18 cellular contexts compared by ENCODE assay signal in genomic region chr19:39837978-39838377, GRCh38. TPM values are rescaled to one million over a fixed set of nuclear protein-coding genes. Genes with fewer than 3 reads are reported as not detected.
DNase-seq lines count a peak whose midpoint lies in the region; ATAC-seq and TF ChIP-seq lines count a peak whose summit lies in the region.
"Had no signal": no experiment of that assay in that cellular context is flagged by ENCODE, and none has a peak within 500 bp of the region (broad histone marks: within the 10 kb centered on the region; RNA-seq: fewer than 3 reads in every experiment).

No MANE protein-coding gene starts in this region.

- TF ChIP-seq CTCF in chondrocyte (IDR thresholded peaks at IDR 0.05): no peak

- H3K36me3 ChIP-seq in CD4-positive, alpha-beta memory T cell (ENCODE audit: insufficient read depth, low read length): peaks cover 39% of the 10 kb centered on the region

- H3K9me3 ChIP-seq in CD4-positive, alpha-beta memory T cell (ENCODE audit: control insufficient read depth in 1 of 2, low read length in 2 of 2): no peaks in the 10 kb centered on the region
- H3K9me3 ChIP-seq: Caco-2 had no signal

- peaks cover 28% of the 10 kb centered on the region for H3K4me1 Mint-ChIP-seq in activated T-cell treated with anti-CD3 and anti-CD28 coated beads, Interleukin-2, amount 50 U/mL, for 72 hours (ENCODE audit: low read depth)
- H3K4me1 Mint-ChIP-seq in activated T-cell treated with anti-CD3 and anti-CD28 coated beads, Interleukin-2, amount 50 U/mL, for 4 hours (ENCODE audit: low read depth): peaks cover 31% of the 10 kb centered on the region
- H3K4me1 Mint-ChIP-seq in stimulated activated naive CD8-positive, alpha-beta T cell treated with anti-CD3 and anti-CD28 coated beads, Interleukin-15, amount 100 ng/mL, for 72 hours: peaks cover 42% of the 10 kb centered on the region
- H3K4me1 Mint-ChIP-seq in chondrocyte (ENCODE audit: low read depth): peaks cover 20% of the 10 kb centered on the region
- peaks cover 16 to 28% (median 23%) of the 10 kb centered on the region in 4 donors for H3K4me1 Mint-ChIP-seq in CD4-positive, alpha-beta memory T cell

- no peak overlapping the region for H3K4me3 Mint-ChIP-seq in activated T-cell treated with anti-CD3 and anti-CD28 coated beads, Interleukin-2, amount 50 U/mL, for 72 hours
- no peak overlapping the region for H3K4me3 Mint-ChIP-seq in activated T-cell treated with anti-CD3 and anti-CD28 coated beads, Interleukin-2, amount 50 U/mL, for 4 hours
- H3K4me3 Mint-ChIP-seq in stimulated activated naive CD8-positive, alpha-beta T cell treated with anti-CD3 and anti-CD28 coated beads, Interleukin-15, amount 100 ng/mL, for 72 hours: no peak overlapping the region
- H3K4me3 Mint-ChIP-seq in chondrocyte (ENCODE audit: unreplicated experiment): no peak overlapping the region
- no peak overlapping the region for H3K4me3 Mint-ChIP-seq in CD4-positive, alpha-beta memory T cell
- H3K4me3 Mint-ChIP-seq: CD14-positive monocyte; CD8-positive, alpha-beta memory T cell; IgD-negative memory B cell had no signal

- DNase-seq in activated T-cell treated with anti-CD3 and anti-CD28 coated beads, Interleukin-2, amount 50 U/mL, for 72 hours: no peak
- DNase-seq in activated T-cell treated with anti-CD3 and anti-CD28 coated beads, Interleukin-2, amount 50 U/mL, for 4 hours: no peak
- DNase-seq in stimulated activated naive CD8-positive, alpha-beta T cell treated with anti-CD3 and anti-CD28 coated beads, Interleukin-15, amount 100 ng/mL, for 72 hours: no peak
- no peak for DNase-seq in stimulated activated naive CD8-positive, alpha-beta T cell treated with anti-CD3 and anti-CD28 coated beads, Interleukin-15, Interleukin-2, amounts not matched to agents 100 U/mL and 50 U/mL, for 24 hours
- DNase-seq in chondrocyte (ENCODE audit: low spot score) (peak; percentile 27), NCI-H2196 treated with DMSO at 0.1 percent for 48 hours (lab: John Stamatoyannopoulos, UW; ENCODE audit: unreplicated experiment) (no peak)
- DNase-seq in CD4-positive, alpha-beta memory T cell: no peak
- DNase-seq: Caco-2; CD8-positive, alpha-beta memory T cell; GM23248 had no signal

- no peak overlapping the region for H3K4me3 ChIP-seq in CD4-positive, alpha-beta memory T cell (ENCODE audit: low read length in 2 of 2)
- H3K4me3 ChIP-seq: GM12878, GM23248 had no signal

- CTCF ChIA-PET in CD4-positive, alpha-beta memory T cell (lab: Charles Lee; ENCODE audit: partially characterized antibody): no interaction called here

- H3K27ac ChIP-seq in CD4-positive, alpha-beta memory T cell (ENCODE audit: low read depth, low read length): no peak overlapping the region
- H3K27ac ChIP-seq: GM23248 had no signal

- peaks cover 11 to 23% of the 10 kb centered on the region in 2 donors for H3K36me3 Mint-ChIP-seq in activated T-cell treated with anti-CD3 and anti-CD28 coated beads, Interleukin-2, amount 50 U/mL, for 72 hours (ENCODE audit: insufficient read depth in 2 of 2)
- H3K36me3 Mint-ChIP-seq in activated T-cell treated with anti-CD3 and anti-CD28 coated beads, Interleukin-2, amount 50 U/mL, for 4 hours (ENCODE audit: insufficient read depth): peaks cover 35% of the 10 kb centered on the region
- H3K36me3 Mint-ChIP-seq in chondrocyte (ENCODE audit: low read depth): peaks cover 20% of the 10 kb centered on the region
- peaks cover 29 to 51% of the 10 kb centered on the region in 2 donors for H3K36me3 Mint-ChIP-seq in CD4-positive, alpha-beta memory T cell

- H3K4me1 ChIP-seq in CD4-positive, alpha-beta memory T cell (ENCODE audit: insufficient read depth, low read length): peaks cover 23% of the 10 kb centered on the region
- H3K4me1 ChIP-seq: Caco-2 had no signal

- no peaks in the 10 kb centered on the region for H3K27me3 ChIP-seq in CD4-positive, alpha-beta memory T cell (ENCODE audit: insufficient read depth, low read length)

- POLR2A ChIA-PET in CD4-positive, alpha-beta memory T cell (lab: Charles Lee; ENCODE audit: partially characterized antibody): no interaction called here

- ATAC-seq in activated T-cell treated with anti-CD3 and anti-CD28 coated beads, Interleukin-2, amount 50 U/mL, for 72 hours (replicated peaks in 1 of 2): no peak
- no peak for ATAC-seq in activated T-cell treated with anti-CD3 and anti-CD28 coated beads, Interleukin-2, amount 50 U/mL, for 4 hours
- no peak for ATAC-seq in stimulated activated naive CD8-positive, alpha-beta T cell treated with anti-CD3 and anti-CD28 coated beads, Interleukin-15, amount 100 ng/mL, for 72 hours
- ATAC-seq in stimulated activated naive CD8-positive, alpha-beta T cell treated with anti-CD3 and anti-CD28 coated beads, Interleukin-15, Interleukin-2, amounts not matched to agents 100 U/mL and 50 U/mL, for 24 hours: no peak
- ATAC-seq: GM12878, HCT116 had no signal

- H3K27ac Mint-ChIP-seq in activated T-cell treated with anti-CD3 and anti-CD28 coated beads, Interleukin-2, amount 50 U/mL, for 72 hours: peak overlapping the region; percentile 27
- peak overlapping the region; percentile 48 to 93 for H3K27ac Mint-ChIP-seq in stimulated activated naive CD8-positive, alpha-beta T cell treated with anti-CD3 and anti-CD28 coated beads, Interleukin-15, amount 100 ng/mL, for 72 hours
- H3K27ac Mint-ChIP-seq in chondrocyte (ENCODE audit: unreplicated experiment): no peak overlapping the region
- H3K27ac Mint-ChIP-seq in CD4-positive, alpha-beta memory T cell: peak overlapping the region in 3 of 7 donors; percentile 22 to 79 (median 75)

- no peaks in the 10 kb centered on the region for H3K27me3 Mint-ChIP-seq in activated T-cell treated with anti-CD3 and anti-CD28 coated beads, Interleukin-2, amount 50 U/mL, for 72 hours (ENCODE audit: low read depth)
- no peaks in the 10 kb centered on the region for H3K27me3 Mint-ChIP-seq in activated T-cell treated with anti-CD3 and anti-CD28 coated beads, Interleukin-2, amount 50 U/mL, for 4 hours (ENCODE audit: low read depth)
- H3K27me3 Mint-ChIP-seq in stimulated activated naive CD8-positive, alpha-beta T cell treated with anti-CD3 and anti-CD28 coated beads, Interleukin-15, amount 100 ng/mL, for 72 hours: no peaks in the 10 kb centered on the region
- H3K27me3 Mint-ChIP-seq in chondrocyte (ENCODE audit: low read depth): no peaks in the 10 kb centered on the region
- H3K27me3 Mint-ChIP-seq in CD4-positive, alpha-beta memory T cell: no peaks in the 10 kb centered on the region
- H3K27me3 Mint-ChIP-seq: CD8-positive, alpha-beta memory T cell; IgD-negative memory B cell had no signal

- H3K9me3 Mint-ChIP-seq in activated T-cell treated with anti-CD3 and anti-CD28 coated beads, Interleukin-2, amount 50 U/mL, for 72 hours: no peaks in the 10 kb centered on the region
- H3K9me3 Mint-ChIP-seq in activated T-cell treated with anti-CD3 and anti-CD28 coated beads, Interleukin-2, amount 50 U/mL, for 4 hours: no peaks in the 10 kb centered on the region
- no peaks in the 10 kb centered on the region for H3K9me3 Mint-ChIP-seq in stimulated activated naive CD8-positive, alpha-beta T cell treated with anti-CD3 and anti-CD28 coated beads, Interleukin-15, amount 100 ng/mL, for 72 hours
- no peaks in the 10 kb centered on the region for H3K9me3 Mint-ChIP-seq in chondrocyte (ENCODE audit: low read depth)
- H3K9me3 Mint-ChIP-seq in CD4-positive, alpha-beta memory T cell: no peaks in the 10 kb centered on the region
- H3K9me3 Mint-ChIP-seq: CD14-positive monocyte; CD8-positive, alpha-beta memory T cell; IgD-negative memory B cell had no signal

- intact Hi-C loops in CD4-positive, alpha-beta memory T cell (cut with micrococcal nuclease): no loop called here

RNA-seq across cellular contexts. Expression of gene DYRK1B, which starts 4.0 kb away (rescaled TPM):
- 1 to 10 TPM; 6.1 to 7.0 TPM for total RNA-seq in activated T-cell treated with anti-CD3 and anti-CD28 coated beads, Interleukin-2, amount 50 U/mL, for 72 hours
- total RNA-seq in activated T-cell treated with anti-CD3 and anti-CD28 coated beads, Interleukin-2, amount 50 U/mL, for 4 hours: 1 to 10 TPM; 2.8 to 3.2 (median 2.8) TPM
- 15.0 to 20.0 TPM (median 19.6 TPM) in 3 replicates for total RNA-seq in chondrocyte
- 10 to 100 TPM; 28.4 to 30.9 TPM for total RNA-seq in CD4-positive, alpha-beta memory T cell
- polyA plus RNA-seq in CD4-positive, alpha-beta memory T cell: 10 to 100 TPM in 1 of 2 donors, 1 to 10 TPM in 1; 7.0 to 15.0 TPM

RNA-seq across cellular contexts. Expression of gene FBL, which starts 8.2 kb away (rescaled TPM):
- total RNA-seq in activated T-cell treated with anti-CD3 and anti-CD28 coated beads, Interleukin-2, amount 50 U/mL, for 72 hours: 100 to 1,000 TPM; 482 to 499 TPM
- total RNA-seq in activated T-cell treated with anti-CD3 and anti-CD28 coated beads, Interleukin-2, amount 50 U/mL, for 4 hours: 100 to 1,000 TPM; 738 to 880 (median 839) TPM
- 95.0 to 119 TPM (median 104 TPM) in 3 replicates for total RNA-seq in chondrocyte
- 100 to 1,000 TPM; 282 to 295 TPM for total RNA-seq in CD4-positive, alpha-beta memory T cell
- polyA plus RNA-seq in CD4-positive, alpha-beta memory T cell: 100 to 1,000 TPM; 173 to 174 TPM

RNA-seq across cellular contexts. Expression of gene LEUTX, which starts 59.3 kb away (rescaled TPM):
- total RNA-seq in activated T-cell treated with anti-CD3 and anti-CD28 coated beads, Interleukin-2, amount 50 U/mL, for 72 hours: not detected
- not detected for total RNA-seq in activated T-cell treated with anti-CD3 and anti-CD28 coated beads, Interleukin-2, amount 50 U/mL, for 4 hours
- not detected in 3 replicates for total RNA-seq in chondrocyte
- not detected for total RNA-seq in CD4-positive, alpha-beta memory T cell
- not detected for polyA plus RNA-seq in CD4-positive, alpha-beta memory T cell
- total RNA-seq: A673; Caco-2; CD8-positive, alpha-beta memory T cell; Daoy; GM12878; GM23248; HT-29 had no signal
- polyA plus RNA-seq: BJ; CD14-positive monocyte; CD8-positive, alpha-beta memory T cell; GM23248; IgD-negative memory B cell had no signal
